ENCODE assay signal across 9 cellular contexts in genomic region chr22:45413368-45414211, GRCh38. TPM values are rescaled to one million over a fixed set of nuclear protein-coding genes. Genes with fewer than 3 reads are reported as not detected.
DNase-seq lines count a peak whose midpoint lies in the region; ATAC-seq and TF ChIP-seq lines count a peak whose summit lies in the region.
"Had no signal": no experiment of that assay in that cellular context is flagged by ENCODE, and none has a peak within 500 bp of the region (broad histone marks: within the 10 kb centered on the region; RNA-seq: fewer than 3 reads in every experiment).

Gene RIBC2, plus strand, starts transcription at chr22:45413693. Its CDS starts 194 bp downstream, at chr22:45413887.
Gene SMC1B, minus strand, starts transcription at chr22:45413599. Its CDS starts 32 bp downstream, at chr22:45413567.

- H3K36me3 ChIP-seq in WERI-Rb-1 (no peaks in the 10 kb centered on the region), breast epithelium (no peaks in the 10 kb centered on the region), skeletal muscle tissue (ENCODE audit: control insufficient read depth in 3 of 3, insufficient read depth in 3 of 3, low read length in 3 of 3) (no peaks in the 10 kb centered on the region)

- no peaks in the 10 kb centered on the region for H3K27me3 ChIP-seq in WERI-Rb-1 (ENCODE audit: insufficient read depth, low read depth, severe bottlenecking)
- H3K27me3 ChIP-seq in breast epithelium = no peaks in the 10 kb centered on the region
- peaks cover 0 to 10% (median 5%) of the 10 kb centered on the region in 3 donors for H3K27me3 ChIP-seq in skeletal muscle tissue (ENCODE audit: control insufficient read depth in 3 of 3, insufficient read depth in 3 of 3, low read length in 3 of 3)

- H3K27ac ChIP-seq in WERI-Rb-1 (no peak within 1 kb of the TSS), breast epithelium (peak within 1 kb of the TSS; percentile 72 to 78), skeletal muscle tissue (ENCODE audit: low read depth, low read length) (no peak within 1 kb of the TSS)

- no peak for ATAC-seq in GM18873 (IDR thresholded peaks at IDR 0.05; ENCODE audit: low FRiP score, unreplicated experiment)
- no peak for ATAC-seq in HG03139 (IDR thresholded peaks at IDR 0.05; ENCODE audit: unreplicated experiment)

- H3K4me3 ChIP-seq in WERI-Rb-1 (ENCODE audit: low read depth, low read length) = peak within 1 kb of the TSS; percentile 28
- H3K4me3 ChIP-seq in breast epithelium = peak within 1 kb of the TSS; percentile 36 to 69 (median 60)
- H3K4me3 ChIP-seq in skeletal muscle tissue (ENCODE audit: low read length in 3 of 3) = peak within 1 kb of the TSS; percentile 66 to 78 (median 75)

- H3K9ac ChIP-seq in skeletal muscle tissue (ENCODE audit: low read depth in 1 of 3, low read length in 3 of 3) = peak within 1 kb of the TSS; percentile 45 to 64 (median 51)

- H3K9me3 ChIP-seq in WERI-Rb-1 (ENCODE audit: severe bottlenecking) (peaks cover 4% of the 10 kb centered on the region), breast epithelium (no peaks in the 10 kb centered on the region), skeletal muscle tissue (ENCODE audit: control insufficient read depth in 3 of 3, low read length in 3 of 3) (no peaks in the 10 kb centered on the region)

- intact Hi-C loops in breast epithelium (cut with DNase I; ENCODE audit: low total_unique reads) = no loop called here

- peak; percentile 39 for DNase-seq in GM04504 (ENCODE audit: low read depth)
- peak; percentile 82 to 91 (median 88) for DNase-seq in NCI-H1417 (lab: John Stamatoyannopoulos, UW)
- peak; percentile 36 for DNase-seq in WERI-Rb-1
- peak; percentile 70 to 75 for DNase-seq in breast epithelium (ENCODE audit: low spot score in 2 of 2)
- peak; percentile 94 for DNase-seq in iPS-NIHi7 (ENCODE audit: extremely low spot score)

- TF ChIP-seq CTCF in WERI-Rb-1 (IDR thresholded peaks at IDR 0.05; ENCODE audit: low read depth, low read length) (no peak), breast epithelium (IDR thresholded peaks at IDR 0.05) (no peak)

- H3K4me1 ChIP-seq in breast epithelium = no peaks in the 10 kb centered on the region
- peaks cover 8 to 11% (median 9%) of the 10 kb centered on the region in 3 donors for H3K4me1 ChIP-seq in skeletal muscle tissue (ENCODE audit: control insufficient read depth in 3 of 3, insufficient read depth in 3 of 3, low read length in 3 of 3)

- TF ChIP-seq POLR2A in breast epithelium (IDR thresholded peaks at IDR 0.05) = no peak

RNA-seq across cellular contexts. Expression of gene RIBC2, which starts in this region (rescaled TPM):
- 1 to 10 TPM in 2 of 3 donors, under 1 TPM in 1; 0.48 to 2.0 (median 1.3) TPM for total RNA-seq in breast epithelium
- total RNA-seq in skeletal muscle tissue = 0.52 TPM

RNA-seq across cellular contexts. Expression of gene SMC1B, which starts in this region (rescaled TPM):
- total RNA-seq in breast epithelium (not detected), skeletal muscle tissue (under 0.01 TPM)
- total RNA-seq: temporal lobe had no signal

Comparison
In these comparisons a context has a peak if more than half of its experiments do, and no peak if none do; other contexts are left out.
1. DNase-seq: peak in every context shown above with its lines; median percentile 94 in iPS-NIHi7; 88 in NCI-H1417; 72 in breast epithelium; 39 in GM04504; 36 in WERI-Rb-1.
2. H3K27ac ChIP-seq: peak in breast epithelium (2 of 2); none in WERI-Rb-1 (single experiment) and skeletal muscle tissue (single experiment).
3. Peak in every context shown above with its lines, with median percentiles within 50 percentile points of each other: H3K4me3 ChIP-seq.